ENCODE assay signal across 1 cellular context in genomic region chr7:43779032-43779812, GRCh38.
TF ChIP-seq lines count a peak whose summit lies in the region.

No MANE protein-coding gene starts in this region.

TF ChIP-seq in HepG2, 621 proteins besides CTCF, POLR2A, EP300 and RAD21:
- 0 out of 2 replicates have a peak, but pooled peaks have one; percentile 7 for TF ChIP-seq TAF1 (CRISPR knock-in tag; IDR thresholded peaks at IDR 0.05)
- 0 out of 2 replicates have a peak, but pooled peaks have one; percentile 2 for TF ChIP-seq RXRA (CRISPR knock-in tag; IDR thresholded peaks at IDR 0.05)
- no peak for TF ChIP-seq CBFB (CRISPR knock-in tag; IDR thresholded peaks at IDR 0.05)
